1 cellular context compared by ENCODE assay signal in the genomic region with DNA sequence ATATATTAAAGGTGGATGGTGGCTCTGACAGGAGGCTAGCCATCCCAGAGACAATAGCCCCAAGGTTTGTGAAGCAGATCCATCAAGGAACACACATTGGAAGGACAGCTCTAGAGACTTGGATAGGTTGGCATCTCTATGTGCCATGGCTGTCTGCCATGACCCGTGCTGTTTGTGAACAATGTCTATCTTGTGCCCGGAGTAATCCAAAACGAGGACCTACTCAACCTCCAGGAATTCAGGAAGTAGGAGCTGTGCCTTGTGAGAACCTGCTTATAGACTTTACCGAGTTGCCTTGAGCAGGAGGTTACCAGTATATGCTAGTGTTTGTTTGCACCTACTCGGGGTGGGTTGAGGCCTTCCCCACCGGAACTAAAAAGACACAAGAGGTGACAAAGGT.
TF ChIP-seq lines count a peak whose summit lies in the region.

No MANE protein-coding gene starts in this region.

TF ChIP-seq in K562, 482 proteins besides CTCF, POLR2A, EP300 and RAD21:
- no peak for TF ChIP-seq SIN3B (IDR thresholded peaks at IDR 0.05; ENCODE audit: low read depth)
- no peak for TF ChIP-seq PTBP1 (IDR thresholded peaks at IDR 0.05; ENCODE audit: low read depth, low read length)
- no peak for TF ChIP-seq PCBP2 (IDR thresholded peaks at IDR 0.05; ENCODE audit: low read depth, low read length, poor library complexity, severe bottlenecking)
- no peak for TF ChIP-seq ZNF436 (CRISPR knock-in tag; IDR thresholded peaks at IDR 0.05)
- no peak for TF ChIP-seq RBM34 (IDR thresholded peaks at IDR 0.05; ENCODE audit: borderline replicate concordance, insufficient read depth, low read length)
- no peak for TF ChIP-seq RBM22 (IDR thresholded peaks at IDR 0.05; ENCODE audit: low read depth, low read length, poor library complexity, severe bottlenecking)
- no peak for TF ChIP-seq ATF7 (IDR thresholded peaks at IDR 0.05)
- no peak for TF ChIP-seq SAFB2 (IDR thresholded peaks at IDR 0.05; ENCODE audit: borderline replicate concordance, low read depth, low read length, severe bottlenecking)
- no peak for TF ChIP-seq ZC3H4 (CRISPR knock-in tag; IDR thresholded peaks at IDR 0.05; ENCODE audit: borderline replicate concordance)
- no peak for TF ChIP-seq ZNF561 (CRISPR knock-in tag; conservative IDR thresholded peaks at IDR 0.05)
